ENCODE assay signal across 1 cellular context in the genomic region with DNA sequence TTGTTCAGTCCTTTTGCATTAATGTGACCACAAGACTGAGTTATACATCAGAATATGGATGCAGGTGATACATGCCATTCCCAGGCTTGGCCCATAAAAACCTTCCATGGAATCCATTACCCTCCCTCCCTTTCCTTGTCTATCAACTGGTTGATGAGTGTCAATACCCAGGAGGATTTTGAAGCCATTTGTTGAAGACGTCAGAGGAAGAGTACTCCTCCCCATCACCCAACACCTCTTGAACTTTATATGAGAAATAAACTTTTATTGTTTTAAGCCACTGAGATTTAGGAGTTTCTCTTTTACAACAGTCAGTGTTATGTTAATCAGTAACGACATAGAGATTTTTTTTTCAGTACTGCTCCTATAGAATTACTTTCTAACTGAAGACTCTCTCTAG.
TF ChIP-seq lines count a peak whose summit lies in the region.

No MANE protein-coding gene starts in this region.

TF ChIP-seq in endothelial cell of umbilical vein, 7 proteins besides CTCF, POLR2A, EP300 and RAD21 (continued from another document):
- TF ChIP-seq, protein P1, sequence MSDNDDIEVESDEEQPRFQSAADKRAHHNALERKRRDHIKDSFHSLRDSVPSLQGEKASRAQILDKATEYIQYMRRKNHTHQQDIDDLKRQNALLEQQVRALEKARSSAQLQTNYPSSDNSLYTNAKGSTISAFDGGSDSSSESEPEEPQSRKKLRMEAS (IDR thresholded peaks at IDR 0.05; ENCODE audit: insufficient read depth, insufficient read length) = no peak
- TF ChIP-seq EZH2 (IDR thresholded peaks at IDR 0.05; ENCODE audit: borderline replicate concordance, low read depth, low read length, severe bottlenecking) (no peak), JUN (IDR thresholded peaks at IDR 0.05; ENCODE audit: borderline replicate concordance, insufficient read depth, insufficient read length, low read depth) (no peak), POLR2AphosphoS5 (IDR thresholded peaks at IDR 0.05; ENCODE audit: insufficient read depth, low read depth, low read length) (no peak), FOS (IDR thresholded peaks at IDR 0.05; ENCODE audit: borderline replicate concordance, insufficient read depth, low read length) (no peak)
